In the genomic region with DNA sequence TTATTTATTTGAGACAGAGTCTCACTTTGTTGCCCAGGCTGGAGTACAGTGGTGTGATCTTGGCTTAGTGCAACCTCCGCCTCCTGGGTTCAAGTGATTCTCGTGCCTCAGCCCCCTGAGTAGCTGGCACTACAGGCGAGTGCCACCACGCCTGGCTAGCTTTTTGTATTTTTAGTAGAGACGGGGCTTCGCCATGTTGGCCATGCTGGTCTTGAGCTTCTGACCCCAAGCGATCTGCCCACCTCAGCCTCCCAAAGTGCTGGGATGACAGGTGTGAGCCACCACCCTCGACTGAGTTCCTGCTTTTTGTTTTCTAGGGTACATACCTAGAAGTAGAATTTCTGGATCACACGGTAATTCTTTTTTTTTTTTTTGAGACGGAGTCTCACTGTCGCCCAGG, we compare ENCODE assay signal across 8 cellular contexts. TPM values are rescaled to one million over a fixed set of nuclear protein-coding genes. Genes with fewer than 3 reads are reported as not detected.
DNase-seq lines count a peak whose midpoint lies in the region; ATAC-seq and TF ChIP-seq lines count a peak whose summit lies in the region.
"Not testable (repeated sequence)": the region's sequence is repeated elsewhere in the genome, so short reads cannot be mapped to it uniquely, and the experiment has no call there.
"Had no signal": no experiment of that assay in that cellular context is flagged by ENCODE, and none has a peak within 500 bp of the region (broad histone marks: within the 10 kb centered on the region; RNA-seq: fewer than 3 reads in every experiment).

No MANE protein-coding gene starts in this region.

- not testable (repeated sequence) for ATAC-seq in left lung

- peak overlapping the region in 6 of 7 donors; percentile 37 to 98 (median 46) for H3K27ac Mint-ChIP-seq in CD14-positive monocyte
- not testable (repeated sequence) for H3K27ac Mint-ChIP-seq in chondrocyte (ENCODE audit: unreplicated experiment)

- H3K4me3 Mint-ChIP-seq in CD14-positive monocyte; chondrocyte (ENCODE audit: unreplicated experiment): not testable (repeated sequence)

- not testable (repeated sequence) for H3K36me3 ChIP-seq in left lung, neutrophil, sigmoid colon

- 93 to 96% methylated on average over 11 of the region's 11 CpGs for WGBS in sigmoid colon, 2 donors

- DNase-seq in CD14-positive monocyte (ENCODE audit: low spot score), result not testable (repeated sequence)
- peak; percentile 10 for DNase-seq in activated CD8-positive, alpha-beta memory T cell treated with anti-CD3 and anti-CD28 coated beads, Interleukin-2, amount 50 U/mL, for 4 hours
- DNase-seq in chondrocyte (ENCODE audit: low spot score), result peak; percentile 21
- peak; percentile 29 for DNase-seq in cardiac septum (ENCODE audit: low spot score)
- peak; percentile 9 to 19 for DNase-seq in left lung
- DNase-seq in sigmoid colon, result peak; percentile 38

- not testable (repeated sequence) for H3K9me3 Mint-ChIP-seq in CD14-positive monocyte
- H3K9me3 Mint-ChIP-seq in chondrocyte (ENCODE audit: low read depth), result peaks cover 13% of the 10 kb centered on the region

- H3K9me3 ChIP-seq in left lung, neutrophil, sigmoid colon: not testable (repeated sequence)

- TF ChIP-seq EP300 in sigmoid colon (IDR thresholded peaks at IDR 0.05), result not testable (repeated sequence)

- H3K4me1 Mint-ChIP-seq in CD14-positive monocyte (peaks cover 74% of the 10 kb centered on the region), chondrocyte (ENCODE audit: low read depth) (peaks cover 33% of the 10 kb centered on the region)

- TF ChIP-seq CTCF in CD14-positive monocyte (IDR thresholded peaks at IDR 0.05); chondrocyte (IDR thresholded peaks at IDR 0.05); left lung (IDR thresholded peaks at IDR 0.05); neutrophil (IDR thresholded peaks at IDR 0.05); sigmoid colon (IDR thresholded peaks at IDR 0.05): not testable (repeated sequence)

- peaks cover 31 to 52% of the 10 kb centered on the region in 2 donors for H3K4me1 ChIP-seq in left lung
- peaks cover 53 to 57% of the 10 kb centered on the region in 2 experiments for H3K4me1 ChIP-seq in neutrophil (ENCODE audit: control insufficient read depth in 1 of 2, insufficient read depth in 1 of 2, low read depth in 1 of 2, low read length in 1 of 2)
- H3K4me1 ChIP-seq in sigmoid colon, result peaks cover 0 to 39% (median 35%) of the 10 kb centered on the region in 4 donors

- H3K27me3 Mint-ChIP-seq in CD14-positive monocyte (ENCODE audit: low read depth in 3 of 3); chondrocyte (ENCODE audit: low read depth): not testable (repeated sequence)

- intact Hi-C loops in CD14-positive monocyte (cut with micrococcal nuclease), result loop anchor here (10.0 kb wide), 1 partner anchor 204 kb away; no protein-coding TSS in a partner anchor
- intact Hi-C loops in cardiac septum (cut with DNase I); left lung (cut with DNase I); sigmoid colon (cut with DNase I): not testable (repeated sequence)

- not testable (repeated sequence) for TF ChIP-seq POLR2A in sigmoid colon (IDR thresholded peaks at IDR 0.05)

- H3K4me3 ChIP-seq in left lung, sigmoid colon: not testable (repeated sequence)
- peak overlapping the region in 1 of 2 experiments; percentile 15 for H3K4me3 ChIP-seq in neutrophil (ENCODE audit: low read depth in 1 of 2, low read length in 1 of 2)

- H3K27me3 ChIP-seq in left lung, neutrophil, sigmoid colon: not testable (repeated sequence)

- H3K36me3 Mint-ChIP-seq in CD14-positive monocyte (peaks cover 36 to 41% of the 10 kb centered on the region in 2 donors), chondrocyte (ENCODE audit: low read depth) (peaks cover 15% of the 10 kb centered on the region)

- not testable (repeated sequence) for H3K27ac ChIP-seq in left lung
- peak overlapping the region; percentile 93 for H3K27ac ChIP-seq in neutrophil
- H3K27ac ChIP-seq in sigmoid colon, result peak overlapping the region in 1 of 4 donors; percentile 6

RNA-seq across cellular contexts. Expression of a gene that starts 5.1 kb away (rescaled TPM):
- 100 to 1,000 TPM; 130 to 137 TPM for polyA plus RNA-seq in CD14-positive monocyte
- 28.3 to 41.7 TPM (median 40.5 TPM) in 3 replicates for total RNA-seq in chondrocyte
- 45.1 TPM for total RNA-seq in cardiac septum
- 10 to 100 TPM; 27.7 to 43.0 TPM for total RNA-seq in left lung
- 10 to 100 TPM; 51.2 to 88.4 (median 85.0) TPM for total RNA-seq in sigmoid colon
- polyA plus RNA-seq in sigmoid colon, result 10 to 100 TPM; 56.8 to 87.2 (median 66.1) TPM

RNA-seq across cellular contexts. Expression of a gene that starts 33.0 kb away (rescaled TPM):
- polyA plus RNA-seq in CD14-positive monocyte (100 to 1,000 TPM; 290 to 469 TPM), sigmoid colon (10 to 100 TPM; 28.9 to 58.7 (median 53.5) TPM)
- total RNA-seq in chondrocyte (31.5 to 35.4 TPM (median 33.6 TPM) in 3 replicates), cardiac septum (46.4 TPM), left lung (10 to 100 TPM; 77.9 to 83.5 TPM), sigmoid colon (100 to 1,000 TPM in 1 of 4 donors, 10 to 100 TPM in 3; 56.5 to 116 (median 69.6) TPM)

RNA-seq across cellular contexts. Expression of a gene that starts 42.6 kb away (rescaled TPM):
- 10 to 100 TPM; 10.5 to 15.7 TPM for polyA plus RNA-seq in CD14-positive monocyte
- not detected in 3 replicates for total RNA-seq in chondrocyte
- 1.1 TPM for total RNA-seq in cardiac septum
- total RNA-seq in left lung, result 1 to 10 TPM; 2.6 to 4.8 TPM
- 1 to 10 TPM; 1.9 to 7.2 (median 4.7) TPM for total RNA-seq in sigmoid colon
- polyA plus RNA-seq in sigmoid colon, result 10 to 100 TPM in 1 of 3 donors, under 1 TPM in 1, not detected in 1; 0.92 to 15.2 TPM
- total RNA-seq: A673 had no signal
